ENCODE assay signal across 11 cellular contexts in genomic region chr7:98506471-98506870, GRCh38.
"Had no signal": no experiment of that assay in that cellular context is flagged by ENCODE, and none has a peak within 500 bp of the region (broad histone marks: within the 10 kb centered on the region; RNA-seq: fewer than 3 reads in every experiment).

No MANE protein-coding gene starts in this region.

- H3K36me3 ChIP-seq: adrenal gland, ascending aorta, brain microvascular endothelial cell, breast epithelium, cardiac muscle cell had no signal

- H3K4me3 ChIP-seq: adrenal gland, ascending aorta, body of pancreas, breast epithelium, cardiac muscle cell had no signal

- H3K4me1 ChIP-seq: adrenal gland, ascending aorta, body of pancreas, breast epithelium had no signal

- H3K9me3 ChIP-seq: adrenal gland, ascending aorta, body of pancreas had no signal

- H3K27ac ChIP-seq: adrenal gland, ascending aorta, body of pancreas, brain microvascular endothelial cell, breast epithelium, cardiac muscle cell had no signal

- ATAC-seq: activated naive CD4-positive, alpha-beta T cell treated with anti-CD3 and anti-CD28 coated beads, Interleukin-2, amount 50 U/mL, for 72 hours; activated naive CD8-positive, alpha-beta T cell treated with anti-CD3 and anti-CD28 coated beads, Interleukin-2, amount 50 U/mL, for 24 hours; activated T-cell treated with anti-CD3 and anti-CD28 coated beads, Interleukin-2, amount 50 U/mL, for 4 hours; activated T-cell treated with anti-CD3 and anti-CD28 coated beads, Interleukin-2, amount 50 U/mL, for 72 hours; activated T-helper 17 cell treated with anti-CD3 and anti-CD28 coated beads, Interleukin-2, amount 50 U/mL, for 72 hours; body of pancreas had no signal
